In genomic region chr3:149009732-149010131, GRCh38 we compare ENCODE assay signal across 9 cellular contexts.
DNase-seq lines count a peak whose midpoint lies in the region; ATAC-seq and TF ChIP-seq lines count a peak whose summit lies in the region.
"Had no signal": no experiment of that assay in that cellular context is flagged by ENCODE, and none has a peak within 500 bp of the region (broad histone marks: within the 10 kb centered on the region; RNA-seq: fewer than 3 reads in every experiment).

No MANE protein-coding gene starts in this region.

- H3K27me3 Mint-ChIP-seq in T-helper 1 cell treated with Interleukin-12 subunit alpha and Interleukin-12 subunit beta and Interleukin-4 antibody, amounts not matched to agents 30 μg/mL and 1 μg/mL, for 36 hours (ENCODE audit: low read depth) = no peaks in the 10 kb centered on the region

- H3K4me1 Mint-ChIP-seq in T-helper 1 cell treated with Interleukin-12 subunit alpha and Interleukin-12 subunit beta and Interleukin-4 antibody, amounts not matched to agents 30 μg/mL and 1 μg/mL, for 36 hours (ENCODE audit: low read depth) = peaks cover 31% of the 10 kb centered on the region

- peaks cover 3% of the 10 kb centered on the region for H3K9me3 ChIP-seq in neutrophil

- H3K4me3 Mint-ChIP-seq in T-helper 1 cell treated with Interleukin-12 subunit alpha and Interleukin-12 subunit beta and Interleukin-4 antibody, amounts not matched to agents 30 μg/mL and 1 μg/mL, for 36 hours = peak overlapping the region; percentile 1

- H3K27me3 ChIP-seq in neutrophil = no peaks in the 10 kb centered on the region

- no peak for TF ChIP-seq CTCF in neutrophil (IDR thresholded peaks at IDR 0.05)

- H3K36me3 ChIP-seq in neutrophil = peaks cover 93% of the 10 kb centered on the region

- H3K4me1 ChIP-seq in neutrophil (ENCODE audit: control insufficient read depth in 1 of 2, insufficient read depth in 1 of 2, low read depth in 1 of 2, low read length in 1 of 2) = peaks cover 0 to 7% of the 10 kb centered on the region in 2 experiments
- H3K4me1 ChIP-seq: parathyroid adenoma had no signal

- peak overlapping the region; percentile 48 for H3K27ac ChIP-seq in neutrophil
- H3K27ac ChIP-seq: parathyroid adenoma had no signal

- peaks cover 54% of the 10 kb centered on the region for H3K36me3 Mint-ChIP-seq in T-helper 1 cell treated with Interleukin-12 subunit alpha and Interleukin-12 subunit beta and Interleukin-4 antibody, amounts not matched to agents 30 μg/mL and 1 μg/mL, for 36 hours (ENCODE audit: low read depth)

- no peak overlapping the region for H3K4me3 ChIP-seq in neutrophil (ENCODE audit: low read depth in 1 of 2, low read length in 1 of 2)

- peak overlapping the region; percentile 76 for H3K27ac Mint-ChIP-seq in T-helper 1 cell treated with Interleukin-12 subunit alpha and Interleukin-12 subunit beta and Interleukin-4 antibody, amounts not matched to agents 30 μg/mL and 1 μg/mL, for 36 hours

- H3K9me3 Mint-ChIP-seq in T-helper 1 cell treated with Interleukin-12 subunit alpha and Interleukin-12 subunit beta and Interleukin-4 antibody, amounts not matched to agents 30 μg/mL and 1 μg/mL, for 36 hours = no peaks in the 10 kb centered on the region

- peak; percentile 65 for ATAC-seq in HG02884 (IDR thresholded peaks at IDR 0.05; ENCODE audit: unreplicated experiment)

- DNase-seq in SKM-1 treated with dmso at 0.1 percent for 144 hours (lab: John Stamatoyannopoulos, UW; ENCODE audit: unreplicated experiment) = peak; percentile 18
- no peak for DNase-seq in SKM-1 (lab: John Stamatoyannopoulos, UW; ENCODE audit: unreplicated experiment)
- no peak for DNase-seq in NCI-H69 (lab: John Stamatoyannopoulos, UW)
- DNase-seq in hypothalamus (lab: John Stamatoyannopoulos, UW) = no peak
- no peak for DNase-seq in NCI-H510A treated with DMSO at 0.1 percent for 48 hours (lab: John Stamatoyannopoulos, UW)
